ENCODE assay signal across 26 cellular contexts in genomic region chr2:205357732-205358131, GRCh38.
"Had no signal": no experiment of that assay in that cellular context is flagged by ENCODE, and none has a peak within 500 bp of the region (broad histone marks: within the 10 kb centered on the region; RNA-seq: fewer than 3 reads in every experiment).

No MANE protein-coding gene starts in this region.

- H3K36me3 ChIP-seq: esophagus squamous epithelium, gastrocnemius medialis, sigmoid colon, thoracic aorta, vagina had no signal

- DNase-seq: activated CD4-positive, alpha-beta T cell treated with anti-CD3 and anti-CD28 coated beads for 36 hours; activated CD4-positive, alpha-beta T cell treated with anti-CD3 and anti-CD28 coated beads, Interleukin-2, amount 50 U/mL, for 4 hours; activated CD8-positive, alpha-beta memory T cell treated with anti-CD3 and anti-CD28 coated beads for 24 hours; activated CD8-positive, alpha-beta memory T cell treated with anti-CD3 and anti-CD28 coated beads, Interleukin-2, amount 50 U/mL, for 4 hours; activated T-cell treated with anti-CD3 and anti-CD28 coated beads, Interleukin-2, amount 50 U/mL, for 24 hours; aorta; endodermal cell; esophagus squamous epithelium; gastrocnemius medialis; hippocampal formation; islet precursor cell; left cardiac atrium; mucosa of descending colon; nephron progenitor cell; occipital lobe; posterior cingulate gyrus; sigmoid colon; stimulated activated CD4-positive, alpha-beta T cell treated with anti-CD3 and anti-CD28 coated beads, Interleukin-15, amount 100 ng/mL, for 24 hours; stimulated activated naive CD4-positive, alpha-beta T cell; T-helper 9 cell had no signal

- H3K4me2 ChIP-seq: smooth muscle cell had no signal

- H3K4me1 ChIP-seq: gastrocnemius medialis, sigmoid colon, vagina had no signal

- H3K9me3 ChIP-seq: esophagus squamous epithelium, gastrocnemius medialis, mucosa of descending colon, sigmoid colon, thoracic aorta, vagina had no signal

- H3K4me3 ChIP-seq: coronary artery, esophagus squamous epithelium, gastrocnemius medialis, mucosa of descending colon, sigmoid colon, smooth muscle cell, thoracic aorta, vagina had no signal

- H3K27ac ChIP-seq: coronary artery, esophagus squamous epithelium, gastrocnemius medialis, sigmoid colon, thoracic aorta, vagina had no signal

- ATAC-seq: activated CD4-positive, alpha-beta T cell treated with anti-CD3 and anti-CD28 coated beads for 36 hours; activated naive CD4-positive, alpha-beta T cell treated with anti-CD3 and anti-CD28 coated beads, Interleukin-2, amount 50 U/mL, for 72 hours; activated T-helper 17 cell treated with anti-CD3 and anti-CD28 coated beads, Interleukin-2, amount 50 U/mL, for 72 hours; gastrocnemius medialis; left cardiac atrium; mucosa of descending colon had no signal

- H3K27me3 ChIP-seq: esophagus squamous epithelium, gastrocnemius medialis, sigmoid colon, vagina had no signal
